Comparison of ENCODE assay signal across 24 cellular contexts in the genomic region with DNA sequence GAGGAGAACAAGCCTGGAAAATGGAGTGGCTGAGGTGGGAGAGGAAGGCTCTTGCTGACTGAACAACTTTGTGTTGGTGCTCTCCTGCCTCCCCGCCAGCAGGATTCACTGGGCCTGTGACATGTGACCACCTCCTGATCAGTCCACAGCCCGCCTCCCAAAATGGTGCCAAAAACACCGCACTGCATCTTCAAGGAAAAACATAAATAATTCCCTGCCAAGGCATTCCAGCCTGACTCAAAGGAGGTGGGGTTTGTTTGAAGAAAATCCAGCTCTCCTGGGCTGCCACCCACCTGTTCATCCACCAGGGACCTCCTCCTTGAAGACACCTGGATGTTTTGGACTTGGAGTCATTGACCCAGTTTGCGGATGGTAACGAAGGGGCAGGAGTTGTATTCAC.
DNase-seq lines count a peak whose midpoint lies in the region; ATAC-seq, FAIRE-seq and TF ChIP-seq lines count a peak whose summit lies in the region.
"Had no signal": no experiment of that assay in that cellular context is flagged by ENCODE, and none has a peak within 500 bp of the region (broad histone marks: within the 10 kb centered on the region; RNA-seq: fewer than 3 reads in every experiment).

No MANE protein-coding gene starts in this region.

- TF ChIP-seq EP300 in transverse colon (IDR thresholded peaks at IDR 0.05; ENCODE audit: low read depth) = no peak

- H3K27me3 ChIP-seq in esophagus (ENCODE audit: control insufficient read depth in 1 of 2, insufficient read depth in 2 of 2, low read length in 2 of 2) (no peaks in the 10 kb centered on the region), pancreas (no peaks in the 10 kb centered on the region), transverse colon (no peaks in the 10 kb centered on the region)

- DNase-seq in Daoy (ENCODE audit: low read depth) = peak; percentile 33
- peak; percentile 58 for DNase-seq in NCI-H2029 treated with DMSO at 0.1 percent for 48 hours (lab: John Stamatoyannopoulos, UW)
- DNase-seq in pancreas = peak in 3 of 6 donors; percentile 6 to 27 (median 21)
- no peak for DNase-seq in transverse colon
- DNase-seq in RPMI8226 = no peak
- DNase-seq: CD8-positive, alpha-beta memory T cell; H7; Kasumi-1; MM.1S; NCI-H1092 treated with DMSO at 0.1 percent for 48 hours; NCI-H1436 treated with DMSO at 0.1 percent for 48 hours; NCI-H1930; NCI-H2171 treated with DMSO at 0.1 percent for 48 hours; PC-9; SHP77 treated with DMSO at 0.1 percent for 48 hours had no signal

- H3K36me3 ChIP-seq in esophagus (ENCODE audit: control insufficient read depth in 2 of 2, insufficient read depth in 2 of 2, low read length in 1 of 2) (no peaks in the 10 kb centered on the region), pancreas (no peaks in the 10 kb centered on the region), transverse colon (no peaks in the 10 kb centered on the region)

- no peak overlapping the region for H3K4me3 ChIP-seq in esophagus (ENCODE audit: low read depth in 1 of 2, low read length in 2 of 2)
- H3K4me3 ChIP-seq in pancreas = no peak overlapping the region
- no peak overlapping the region for H3K4me3 ChIP-seq in transverse colon
- H3K4me3 ChIP-seq: GM12878, PC-9, SK-N-MC had no signal

- FAIRE-seq in pancreas (lab: Jason Lieb, UNC) = no peak
- FAIRE-seq: A204.1, D721Med, GM12878 had no signal

- TF ChIP-seq POLR2A in transverse colon (IDR thresholded peaks at IDR 0.05) = no peak

- H3K4me1 ChIP-seq in esophagus (ENCODE audit: control insufficient read depth in 2 of 2, insufficient read depth in 2 of 2, low read length in 1 of 2) (peaks cover 0 to 11% of the 10 kb centered on the region in 2 donors), pancreas (no peaks in the 10 kb centered on the region), transverse colon (no peaks in the 10 kb centered on the region)

- ATAC-seq in pancreas (peak; percentile 15 to 65 (median 40)), HG02588 (IDR thresholded peaks at IDR 0.05; ENCODE audit: unreplicated experiment) (no peak), GM18868 (IDR thresholded peaks at IDR 0.05; ENCODE audit: unreplicated experiment) (no peak)
- ATAC-seq: GM12878 had no signal

- intact Hi-C loops in pancreas (cut with DNase I) = no loop called here
- intact Hi-C loops in transverse colon (cut with DNase I; ENCODE audit: low total_unique reads) = loop anchor here (1.0 kb wide), 1 partner anchor 29 kb away; no protein-coding TSS in a partner anchor

- 52 to 69% methylated on average over 5 of the region's 5 CpGs for WGBS in esophagus, 2 donors
- 55 to 62% methylated on average over 5 of the region's 5 CpGs for WGBS in pancreas, 2 donors
- 84 to 96% methylated on average over 5 of the region's 5 CpGs for WGBS in transverse colon (ENCODE audit: low coverage in 1 of 2), 2 donors

- H3K9me3 ChIP-seq in esophagus (ENCODE audit: control insufficient read depth in 2 of 2, insufficient read depth in 1 of 2, low read depth in 1 of 2, low read length in 1 of 2) (peaks cover 0 to 4% of the 10 kb centered on the region in 2 donors), pancreas (no peaks in the 10 kb centered on the region), transverse colon (no peaks in the 10 kb centered on the region)

- no peak for TF ChIP-seq CTCF in pancreas (IDR thresholded peaks at IDR 0.05)
- TF ChIP-seq CTCF in transverse colon (IDR thresholded peaks at IDR 0.05) = no peak

- H3K27ac ChIP-seq in esophagus (ENCODE audit: low read depth in 2 of 2, low read length in 1 of 2) = peak overlapping the region; percentile 6 to 89
- peak overlapping the region; percentile 25 to 80 (median 49) for H3K27ac ChIP-seq in pancreas
- H3K27ac ChIP-seq in transverse colon = no peak overlapping the region
- H3K27ac ChIP-seq: C4-2B, PC-9, RWPE1, SK-N-MC had no signal

- in situ Hi-C loops in transverse colon (cut with MboI; ENCODE audit: low pct_ligation_motif_present in 1 of 4, low pct_unique_long_range_greater_than_20kb in 1 of 4, low sequenced_read_pairs in 3 of 4) = no loop called here

Comparison
In these comparisons a context has a peak if more than half of its experiments do, and no peak if none do; other contexts are left out.
1. DNase-seq: peak in Daoy (single experiment) and NCI-H2029 treated with DMSO at 0.1 percent for 48 hours (single experiment); none in transverse colon (single experiment) and RPMI8226 (single experiment).
2. H3K27ac ChIP-seq: peak in esophagus (2 of 2) and pancreas (4 of 4); none in transverse colon (0 of 4).
3. ATAC-seq: peak in pancreas (4 of 4); none in HG02588 (single experiment) and GM18868 (single experiment).